In genomic region chr2:46954951-46955571, GRCh38 we compare ENCODE assay signal across 8 cellular contexts. TPM values are rescaled to one million over a fixed set of nuclear protein-coding genes. Genes with fewer than 3 reads are reported as not detected.
DNase-seq lines count a peak whose midpoint lies in the region; ATAC-seq and TF ChIP-seq lines count a peak whose summit lies in the region.

No MANE protein-coding gene starts in this region.

- H3K36me3 ChIP-seq in testis (ENCODE audit: low read depth, missing control alignments): no peaks in the 10 kb centered on the region

- H3K4me3 ChIP-seq in astrocyte of the spinal cord (ENCODE audit: low read depth, low read length): no peak overlapping the region
- H3K4me3 ChIP-seq in testis: no peak overlapping the region

- peak; percentile 74 for DNase-seq in HT-29 (ENCODE audit: low spot score)
- DNase-seq in astrocyte of the spinal cord (ENCODE audit: low read depth, low spot score): peak; percentile 90
- DNase-seq in left kidney (ENCODE audit: low read depth, low spot score): peak; percentile 39
- peak; percentile 84 for DNase-seq in testis
- DNase-seq in GOT3 (lab: John Stamatoyannopoulos, UW): no peak

- H3K9me3 ChIP-seq in testis: no peaks in the 10 kb centered on the region

- TF ChIP-seq POLR2A in testis (IDR thresholded peaks at IDR 0.05): no peak

- H3K4me1 ChIP-seq in testis: peaks cover 26% of the 10 kb centered on the region

- intact Hi-C loops in testis (cut with DNase I; ENCODE audit: low total_unique reads): no loop called here

- peak overlapping the region; percentile 51 to 72 for H3K27ac ChIP-seq in testis

- TF ChIP-seq CTCF in astrocyte of the spinal cord (IDR thresholded peaks at IDR 0.05; ENCODE audit: low read depth, low read length): no peak
- TF ChIP-seq CTCF in testis (IDR thresholded peaks at IDR 0.05): no peak

- ATAC-seq in GM19328 (IDR thresholded peaks at IDR 0.05; ENCODE audit: unreplicated experiment) (no peak), HG02588 (IDR thresholded peaks at IDR 0.05; ENCODE audit: unreplicated experiment) (no peak), HG03025 (IDR thresholded peaks at IDR 0.05; ENCODE audit: low FRiP score, unreplicated experiment) (no peak)

- in situ Hi-C loops in astrocyte of the spinal cord (cut with HindIII; ENCODE audit: low sequenced_read_pairs): no loop called here

- H3K27me3 ChIP-seq in testis: no peaks in the 10 kb centered on the region

- WGBS in testis, 2 donors: 30 to 35% methylated on average over 9 of the region's 9 CpGs

RNA-seq across cellular contexts. Expression of gene TTC7A, which starts 14.0 kb away (rescaled TPM):
- total RNA-seq in HT-29 (2014; rRNA removed; shearing (Covaris generic)): 21.2 and 23.5 TPM in 2 replicates
- 100 to 1,000 TPM in 1 of 2 donors, 10 to 100 TPM in 1; 96.7 to 171 TPM for total RNA-seq in testis
- polyA plus RNA-seq in testis (ENCODE audit: insufficient read depth, low read depth, low replicate concordance): 111 TPM

RNA-seq across cellular contexts. Expression of gene MCFD2, which starts 39.5 kb away (rescaled TPM):
- 92.6 and 110 TPM in 2 replicates for total RNA-seq in HT-29 (2014; rRNA removed; shearing (Covaris generic))
- total RNA-seq in testis: 10 to 100 TPM; 65.4 to 67.6 TPM
- polyA plus RNA-seq in testis (ENCODE audit: insufficient read depth, low read depth, low replicate concordance): 74.5 TPM
